12 cellular contexts compared by ENCODE assay signal in genomic region chr18:27073404-27073830, GRCh38.
DNase-seq lines count a peak whose midpoint lies in the region; ATAC-seq and TF ChIP-seq lines count a peak whose summit lies in the region.
"Had no signal": no experiment of that assay in that cellular context is flagged by ENCODE, and none has a peak within 500 bp of the region (broad histone marks: within the 10 kb centered on the region; RNA-seq: fewer than 3 reads in every experiment).

No MANE protein-coding gene starts in this region.

- H3K4me3 ChIP-seq in OCI-LY7 (ENCODE audit: low read depth, low read length, poor library complexity, severe bottlenecking) = peak overlapping the region; percentile 24
- H3K4me3 ChIP-seq in adrenal gland = no peak overlapping the region
- H3K4me3 ChIP-seq: heart right ventricle had no signal

- H3K27ac Mint-ChIP-seq in immature natural killer cell = no peak overlapping the region
- H3K27ac Mint-ChIP-seq: T-cell had no signal

- CTCF ChIA-PET in OCI-LY7 (lab: Charles Lee; ENCODE audit: unreplicated experiment) = no interaction called here

- H3K36me3 Mint-ChIP-seq in immature natural killer cell = no peaks in the 10 kb centered on the region
- H3K36me3 Mint-ChIP-seq: T-cell had no signal

- peak overlapping the region; percentile 60 for H3K4me2 ChIP-seq in OCI-LY7 (ENCODE audit: low read length)

- intact Hi-C loops in OCI-LY7 (cut with micrococcal nuclease; ENCODE audit: unreplicated experiment) = no loop called here
- intact Hi-C loops in adrenal gland (cut with DNase I) = no loop called here

- no peak overlapping the region for H3K4me3 Mint-ChIP-seq in immature natural killer cell
- H3K4me3 Mint-ChIP-seq: T-cell had no signal

- H3K4me1 Mint-ChIP-seq in immature natural killer cell = no peaks in the 10 kb centered on the region
- H3K4me1 Mint-ChIP-seq: T-cell had no signal

- H3K36me3 ChIP-seq in OCI-LY7 (ENCODE audit: insufficient read depth, low read length) = no peaks in the 10 kb centered on the region
- H3K36me3 ChIP-seq in adrenal gland (replicated peaks in 1 of 2) = no peaks in the 10 kb centered on the region
- H3K36me3 ChIP-seq: heart right ventricle had no signal

- no peak for TF ChIP-seq CTCF in OCI-LY7 (conservative IDR thresholded peaks at IDR 0.05; ENCODE audit: low read length)
- TF ChIP-seq CTCF in adrenal gland (IDR thresholded peaks at IDR 0.05) = no peak

- H3K27me3 ChIP-seq in adrenal gland = no peaks in the 10 kb centered on the region
- H3K27me3 ChIP-seq: heart right ventricle had no signal

- no peaks in the 10 kb centered on the region for H3K9me2 ChIP-seq in OCI-LY7 (ENCODE audit: insufficient read depth, low read length)

- no peaks in the 10 kb centered on the region for H4K20me1 ChIP-seq in OCI-LY7 (ENCODE audit: insufficient read depth, low read length)

- no peak for TF ChIP-seq POLR2A in adrenal gland (IDR thresholded peaks at IDR 0.05)

- H3K27ac ChIP-seq in OCI-LY7 (ENCODE audit: low read depth, low read length, poor library complexity, severe bottlenecking) (no peak overlapping the region), adrenal gland (no peak overlapping the region)
- H3K27ac ChIP-seq: heart right ventricle had no signal

- ATAC-seq in GM18858 (IDR thresholded peaks at IDR 0.05; ENCODE audit: unreplicated experiment) = peak; percentile 97
- ATAC-seq in GM21515 (IDR thresholded peaks at IDR 0.05; ENCODE audit: unreplicated experiment) = peak; percentile 97
- peak; percentile 84 for ATAC-seq in HG03060 (IDR thresholded peaks at IDR 0.05; ENCODE audit: low read depth, unreplicated experiment)
- ATAC-seq: heart right ventricle, T-cell had no signal

- no peaks in the 10 kb centered on the region for H3K9me3 ChIP-seq in OCI-LY7 (ENCODE audit: low read length)
- H3K9me3 ChIP-seq in adrenal gland (replicated peaks in 1 of 3) = no peaks in the 10 kb centered on the region
- H3K9me3 ChIP-seq: heart right ventricle had no signal

- WGBS in adrenal gland, 4 donors = 53 to 70% (median 67%) methylated on average over 5 of the region's 5 CpGs

- H3K79me2 ChIP-seq in OCI-LY7 (ENCODE audit: insufficient read depth, low read depth, low read length) = no peaks in the 10 kb centered on the region

- POLR2A ChIA-PET in OCI-LY7 (lab: Charles Lee) = interaction anchor here (0.9 to 1.5 kb wide), 2 partner anchors 15 to 94 kb away, joined by 4 to 5 read pairs; no protein-coding TSS in a partner anchor

- H3K4me1 ChIP-seq in OCI-LY7 (ENCODE audit: insufficient read depth, low read length, poor library complexity, severe bottlenecking) = peaks cover 24% of the 10 kb centered on the region
- no peaks in the 10 kb centered on the region for H3K4me1 ChIP-seq in adrenal gland (replicated peaks in 1 of 2)
- H3K4me1 ChIP-seq: heart right ventricle had no signal

- peaks cover 0 to 2% (median 0%) of the 10 kb centered on the region in 3 donors for H3K27me3 Mint-ChIP-seq in immature natural killer cell (ENCODE audit: low read depth in 3 of 3)
- H3K27me3 Mint-ChIP-seq: T-cell had no signal

- BruUV-seq in OCI-LY7 (replicated peaks; lab: Mats Ljungman, UMichigan) = no TSS peak

- peak; percentile 78 for DNase-seq in OCI-LY7 (ENCODE audit: low spot score)
- no peak for DNase-seq in immature natural killer cell
- no peak for DNase-seq in NCI-H1436 treated with DMSO at 0.1 percent for 48 hours (lab: John Stamatoyannopoulos, UW)
- no peak for DNase-seq in AG08395 (ENCODE audit: low spot score)
- no peak for DNase-seq in adrenal gland
- DNase-seq: heart right ventricle, NCI-H526 treated with DMSO at 0.1 percent for 48 hours, substantia nigra, T-cell had no signal

- no peak overlapping the region; the same call in 1 of the 2 replicates for H2AFZ ChIP-seq in OCI-LY7 (ENCODE audit: low read length)

- H3K9me3 Mint-ChIP-seq in immature natural killer cell = peaks cover 0 to 19% (median 3%) of the 10 kb centered on the region in 6 donors
